Comparison of ENCODE assay signal across 22 cellular contexts in genomic region chr1:49356594-49356993, GRCh38.
"Had no signal": no experiment of that assay in that cellular context is flagged by ENCODE, and none has a peak within 500 bp of the region (broad histone marks: within the 10 kb centered on the region; RNA-seq: fewer than 3 reads in every experiment).

No MANE protein-coding gene starts in this region.

- H3K4me3 ChIP-seq: colonic mucosa, dorsolateral prefrontal cortex, esophagus muscularis mucosa, hepatocyte, left lung, lung, neural progenitor cell, transverse colon had no signal

- H3K4me2 ChIP-seq: hepatocyte, neural progenitor cell had no signal

- ATAC-seq: effector memory CD8-positive, alpha-beta T cell; left lung; naive thymus-derived CD8-positive, alpha-beta T cell; sciatic nerve; stimulated activated memory B cell treated with anti-CD40 and anti-IgM and Interleukin-4, amounts not matched to agents 10 μg/mL and 1 μg/mL and 100 μg/mL, for 72 hours had no signal

- H2AFZ ChIP-seq: hepatocyte, neural progenitor cell had no signal

- H3K79me2 ChIP-seq: hepatocyte had no signal

- H3K4me1 ChIP-seq: colonic mucosa, esophagus muscularis mucosa, left lung, neural progenitor cell, transverse colon had no signal

- H3K9me3 Mint-ChIP-seq: activated naive CD8-positive, alpha-beta T cell treated with anti-CD3 and anti-CD28 coated beads for 36 hours; effector memory CD8-positive, alpha-beta T cell; stimulated activated memory B cell treated with anti-CD40 and anti-IgM and Interleukin-4, amounts not matched to agents 10 μg/mL and 1 μg/mL and 100 μg/mL, for 72 hours had no signal

- H3K4me1 Mint-ChIP-seq: activated naive CD8-positive, alpha-beta T cell treated with anti-CD3 and anti-CD28 coated beads for 36 hours; mesothelial cell of epicardium; naive thymus-derived CD8-positive, alpha-beta T cell; neural progenitor cell; stimulated activated memory B cell treated with anti-CD40 and anti-IgM and Interleukin-4, amounts not matched to agents 10 μg/mL and 1 μg/mL and 100 μg/mL, for 72 hours had no signal

- H3K9me3 ChIP-seq: colonic mucosa, esophagus muscularis mucosa, left lung, transverse colon had no signal

- DNase-seq: activated CD4-positive, alpha-beta T cell treated with anti-CD3 and anti-CD28 coated beads for 4 hours; activated CD4-positive, alpha-beta T cell treated with anti-CD3 and anti-CD28 coated beads, Interleukin-2, amount 50 U/mL, for 48 hours; activated naive CD4-positive, alpha-beta T cell treated with Interleukin-2 at 50 U/mL for 16 hours; activated naive CD8-positive, alpha-beta T cell treated with anti-CD3 and anti-CD28 coated beads for 36 hours; activated T-cell treated with anti-CD3 and anti-CD28 coated beads, Interleukin-2, amount 50 U/mL, for 48 hours; colonic mucosa; dorsolateral prefrontal cortex; effector memory CD8-positive, alpha-beta T cell; glutamatergic neuron; left lung; naive thymus-derived CD8-positive, alpha-beta T cell; small intestine; stimulated activated CD4-positive, alpha-beta T cell treated with anti-CD3 and anti-CD28 coated beads, Interleukin-2, amount 100 ng/mL, for 24 hours; T-helper 1 cell; transverse colon had no signal

- H3K27ac Mint-ChIP-seq: activated naive CD8-positive, alpha-beta T cell treated with anti-CD3 and anti-CD28 coated beads for 36 hours; effector memory CD8-positive, alpha-beta T cell; mesothelial cell of epicardium; naive thymus-derived CD8-positive, alpha-beta T cell; neural progenitor cell; stimulated activated memory B cell treated with anti-CD40 and anti-IgM and Interleukin-4, amounts not matched to agents 10 μg/mL and 1 μg/mL and 100 μg/mL, for 72 hours had no signal

- H3K36me3 ChIP-seq: colonic mucosa, esophagus muscularis mucosa, left lung, neural progenitor cell, transverse colon had no signal

- H3K4me3 Mint-ChIP-seq: activated naive CD8-positive, alpha-beta T cell treated with anti-CD3 and anti-CD28 coated beads for 36 hours; effector memory CD8-positive, alpha-beta T cell; mesothelial cell of epicardium; naive thymus-derived CD8-positive, alpha-beta T cell; neural progenitor cell; stimulated activated memory B cell treated with anti-CD40 and anti-IgM and Interleukin-4, amounts not matched to agents 10 μg/mL and 1 μg/mL and 100 μg/mL, for 72 hours had no signal

- H3K36me3 Mint-ChIP-seq: activated naive CD8-positive, alpha-beta T cell treated with anti-CD3 and anti-CD28 coated beads for 36 hours; mesothelial cell of epicardium; neural progenitor cell; stimulated activated memory B cell treated with anti-CD40 and anti-IgM and Interleukin-4, amounts not matched to agents 10 μg/mL and 1 μg/mL and 100 μg/mL, for 72 hours had no signal

- H3K27me3 ChIP-seq: colonic mucosa, dorsolateral prefrontal cortex, esophagus muscularis mucosa, hepatocyte, left lung, neural progenitor cell, transverse colon had no signal

- H3K27ac ChIP-seq: colonic mucosa, dorsolateral prefrontal cortex, esophagus muscularis mucosa, hepatocyte, left lung, neural progenitor cell, transverse colon had no signal

- H3K27me3 Mint-ChIP-seq: activated naive CD8-positive, alpha-beta T cell treated with anti-CD3 and anti-CD28 coated beads for 36 hours; effector memory CD8-positive, alpha-beta T cell; stimulated activated memory B cell treated with anti-CD40 and anti-IgM and Interleukin-4, amounts not matched to agents 10 μg/mL and 1 μg/mL and 100 μg/mL, for 72 hours had no signal
